ENCODE assay signal across 20 cellular contexts in the genomic region with DNA sequence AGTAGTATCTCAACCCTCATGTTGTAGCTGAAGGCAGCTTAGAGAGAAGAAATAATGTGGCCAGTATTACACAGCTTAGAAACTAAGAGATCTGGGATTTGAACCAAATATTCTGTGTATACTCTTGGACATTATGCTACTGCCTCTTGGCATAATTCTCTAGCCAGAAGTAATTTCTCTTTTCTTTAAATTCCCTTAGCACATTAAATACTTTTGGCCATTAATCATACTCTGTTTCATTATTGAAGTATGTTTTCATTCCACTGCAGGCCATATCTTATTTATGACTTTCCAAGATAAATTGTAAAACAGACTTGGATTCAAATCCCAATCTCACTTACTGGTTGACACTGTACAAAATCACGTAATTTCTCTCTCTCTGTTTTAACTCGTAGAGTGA.
"Had no signal": no experiment of that assay in that cellular context is flagged by ENCODE, and none has a peak within 500 bp of the region (broad histone marks: within the 10 kb centered on the region; RNA-seq: fewer than 3 reads in every experiment).

No MANE protein-coding gene starts in this region.

- H3K27ac Mint-ChIP-seq: activated CD4-positive, alpha-beta T cell treated with anti-CD3 and anti-CD28 coated beads, Interleukin-2, amount 10 ng/mL, durations not matched to agents 7 days and 5 days; activated CD8-positive, alpha-beta T cell treated with anti-CD3 and anti-CD28 coated beads, Interleukin-2, amount 10 ng/mL, durations not matched to agents 7 days and 5 days; activated naive CD8-positive, alpha-beta T cell treated with anti-CD3 and anti-CD28 coated beads, Interleukin-2, amount 50 U/mL, for 24 hours; activated T-cell treated with anti-CD3 and anti-CD28 coated beads, Interleukin-2, amount 50 U/mL, for 24 hours; activated T-helper 2 cell treated with anti-CD3 and anti-CD28 coated beads, Interferon-gamma antibody, Interleukin-2, Interleukin-4, amounts not matched to agents 10 μg/mL and 5 μg/mL and 100 μg/mL, durations not matched to agents 14 hours and 24 hours and 36 hours; T-helper 1 cell treated with Interleukin-12 subunit alpha and Interleukin-12 subunit beta and Interleukin-4 antibody, amounts not matched to agents 30 μg/mL and 1 μg/mL, for 36 hours had no signal

- H3K27me3 ChIP-seq: esophagus muscularis mucosa, right atrium auricular region, tibial nerve, uterus had no signal

- H3K4me3 ChIP-seq: esophagus muscularis mucosa, lung, prostate gland, right atrium auricular region, tibial nerve, uterus had no signal

- H3K4me3 Mint-ChIP-seq: activated CD4-positive, alpha-beta T cell treated with anti-CD3 and anti-CD28 coated beads, Interleukin-2, amount 10 ng/mL, durations not matched to agents 7 days and 5 days; activated CD8-positive, alpha-beta T cell treated with anti-CD3 and anti-CD28 coated beads, Interleukin-2, amount 10 ng/mL, durations not matched to agents 7 days and 5 days; activated naive CD8-positive, alpha-beta T cell treated with anti-CD3 and anti-CD28 coated beads, Interleukin-2, amount 50 U/mL, for 24 hours; activated T-cell treated with anti-CD3 and anti-CD28 coated beads, Interleukin-2, amount 50 U/mL, for 24 hours; neural crest cell; T-helper 1 cell treated with Interleukin-12 subunit alpha and Interleukin-12 subunit beta and Interleukin-4 antibody, amounts not matched to agents 30 μg/mL and 1 μg/mL, for 36 hours had no signal

- DNase-seq: activated CD4-positive, alpha-beta T cell treated with anti-CD3 and anti-CD28 coated beads, Interleukin-2, amount 10 ng/mL, durations not matched to agents 7 days and 5 days; activated CD8-positive, alpha-beta T cell treated with anti-CD3 and anti-CD28 coated beads, Interleukin-2, amount 10 ng/mL, durations not matched to agents 7 days and 5 days; activated naive CD4-positive, alpha-beta T cell treated with Interleukin-2 at 50 U/mL for 16 hours; activated naive CD8-positive, alpha-beta T cell treated with anti-CD3 and anti-CD28 coated beads, Interleukin-2, amount 50 U/mL, for 24 hours; activated T-cell treated with anti-CD3 and anti-CD28 coated beads, Interleukin-2, amount 50 U/mL, for 24 hours; aorta; effector CD4-positive, alpha-beta T cell; hypothalamus; stimulated activated CD4-positive, alpha-beta T cell treated with anti-CD3 and anti-CD28 coated beads, Interleukin-2, amount 100 ng/mL, for 24 hours; stimulated activated naive CD4-positive, alpha-beta T cell treated with Interleukin-2 at 50 U/mL for 16 hours; substantia nigra; uterus had no signal

- H3K36me3 ChIP-seq: esophagus muscularis mucosa, prostate gland, right atrium auricular region, tibial nerve, uterus had no signal

- H3K27me3 Mint-ChIP-seq: activated CD4-positive, alpha-beta T cell treated with anti-CD3 and anti-CD28 coated beads, Interleukin-2, amount 10 ng/mL, durations not matched to agents 7 days and 5 days; activated naive CD8-positive, alpha-beta T cell treated with anti-CD3 and anti-CD28 coated beads, Interleukin-2, amount 50 U/mL, for 24 hours; activated T-cell treated with anti-CD3 and anti-CD28 coated beads, Interleukin-2, amount 50 U/mL, for 24 hours had no signal

- H3K4me1 ChIP-seq: esophagus muscularis mucosa, prostate gland, right atrium auricular region, tibial nerve, uterus had no signal

- H3K27ac ChIP-seq: esophagus muscularis mucosa, prostate gland, right atrium auricular region, tibial nerve, uterus had no signal

- H3K4me1 Mint-ChIP-seq: activated CD4-positive, alpha-beta T cell treated with anti-CD3 and anti-CD28 coated beads, Interleukin-2, amount 10 ng/mL, durations not matched to agents 7 days and 5 days; activated naive CD8-positive, alpha-beta T cell treated with anti-CD3 and anti-CD28 coated beads, Interleukin-2, amount 50 U/mL, for 24 hours; neural crest cell had no signal
